In the genomic region with DNA sequence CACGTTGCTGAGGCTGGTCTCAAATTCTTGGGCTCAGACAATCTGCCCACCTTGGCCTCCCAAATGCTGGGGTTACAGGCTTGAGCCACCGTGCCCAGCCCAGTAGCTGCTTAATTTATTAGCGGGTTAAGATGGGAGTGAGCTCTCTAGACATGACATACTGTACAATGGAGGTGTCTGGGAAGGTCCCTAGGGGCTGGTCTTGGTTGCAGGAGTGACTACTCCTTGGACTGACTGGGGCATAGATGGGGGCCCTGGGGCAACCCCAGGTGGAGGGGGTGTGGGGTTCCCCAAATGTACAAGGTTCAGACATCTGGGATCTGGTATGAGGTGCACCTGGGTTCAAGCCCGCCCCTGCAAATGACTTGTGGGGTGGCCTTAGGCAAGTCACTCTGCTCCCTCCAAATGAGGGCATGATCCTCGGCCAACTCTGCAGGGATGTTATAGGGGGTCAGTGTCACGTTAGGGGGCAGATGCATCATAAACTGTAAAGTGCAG, we compare ENCODE assay signal across 19 cellular contexts. TPM values are rescaled to one million over a fixed set of nuclear protein-coding genes. Genes with fewer than 3 reads are reported as not detected.
A peak's percentile ranks its signal among the peaks of the same experiment; 100 is the strongest.
DNase-seq lines count a peak whose midpoint lies in the region; ATAC-seq and TF ChIP-seq lines count a peak whose summit lies in the region.
"Had no signal": no experiment of that assay in that cellular context is flagged by ENCODE, and none has a peak within 500 bp of the region (broad histone marks: within the 10 kb centered on the region; RNA-seq: fewer than 3 reads in every experiment).

No MANE protein-coding gene starts in this region.

- peaks cover 8% of the 10 kb centered on the region for H3K4me1 ChIP-seq in IMR-90 (ENCODE audit: control insufficient read depth, insufficient read depth, low read length)
- H3K4me1 ChIP-seq: pancreas, upper lobe of right lung had no signal

- H3K9ac ChIP-seq in IMR-90 (ENCODE audit: low read depth, low read length), result no peak overlapping the region

- no peaks in the 10 kb centered on the region for H4K20me1 ChIP-seq in IMR-90 (ENCODE audit: insufficient read depth, low read length)

- no peak for TF ChIP-seq RAD21 in IMR-90 (IDR thresholded peaks at IDR 0.05; ENCODE audit: low read length)

- H3K36me3 Mint-ChIP-seq in Calu3 (ENCODE audit: insufficient read depth, unreplicated experiment), result peaks cover 24% of the 10 kb centered on the region
- H3K36me3 Mint-ChIP-seq in activated T-helper 1 cell treated with anti-CD3 and anti-CD28 coated beads, Interleukin-12 subunit alpha, Interleukin-12 subunit beta, Interleukin-2, Interleukin-4 antibody, amounts not matched to agents 30 ng/mL and 10 ng/mL and 1 ng/mL, durations not matched to agents 14 hours and 24 hours and 36 hours (ENCODE audit: low read depth), result peaks cover 12% of the 10 kb centered on the region
- H3K36me3 Mint-ChIP-seq in memory B cell, result peaks cover 15% of the 10 kb centered on the region

- no peak overlapping the region for H3K4me2 ChIP-seq in IMR-90 (ENCODE audit: low read depth, low read length)

- 100% methylated on average over 1 of the region's 6 CpGs; no CpG with 5 or more reads in 1 of the 2 experiments for WGBS in IMR-90 (ENCODE audit: extremely low coverage in 2 of 2, insufficient read length in 1 of 2), 2 experiments

- H3K27ac Mint-ChIP-seq in Calu3 (ENCODE audit: unreplicated experiment), result peak overlapping the region; percentile 85
- peak overlapping the region; percentile 68 for H3K27ac Mint-ChIP-seq in activated T-helper 1 cell treated with anti-CD3 and anti-CD28 coated beads, Interleukin-12 subunit alpha, Interleukin-12 subunit beta, Interleukin-2, Interleukin-4 antibody, amounts not matched to agents 30 ng/mL and 10 ng/mL and 1 ng/mL, durations not matched to agents 14 hours and 24 hours and 36 hours
- H3K27ac Mint-ChIP-seq in memory B cell, result no peak overlapping the region
- H3K27ac Mint-ChIP-seq: activated naive CD4-positive, alpha-beta T cell treated with anti-CD3 and anti-CD28 coated beads, Interleukin-2, amount 10 ng/mL, durations not matched to agents 7 days and 5 days; T-cell had no signal

- in situ Hi-C loops in IMR-90 (cut with MboI; ENCODE audit: low sequenced_read_pairs), result no loop called here

- peak overlapping the region; percentile 44 for H3K4me3 Mint-ChIP-seq in Calu3 (ENCODE audit: low read depth, unreplicated experiment)
- H3K4me3 Mint-ChIP-seq in activated T-helper 1 cell treated with anti-CD3 and anti-CD28 coated beads, Interleukin-12 subunit alpha, Interleukin-12 subunit beta, Interleukin-2, Interleukin-4 antibody, amounts not matched to agents 30 ng/mL and 10 ng/mL and 1 ng/mL, durations not matched to agents 14 hours and 24 hours and 36 hours, result no peak overlapping the region
- no peak overlapping the region for H3K4me3 Mint-ChIP-seq in memory B cell
- H3K4me3 Mint-ChIP-seq: activated naive CD4-positive, alpha-beta T cell treated with anti-CD3 and anti-CD28 coated beads, Interleukin-2, amount 10 ng/mL, durations not matched to agents 7 days and 5 days; naive B cell; T-cell had no signal

- no peak overlapping the region for H3K27ac ChIP-seq in IMR-90 (ENCODE audit: insufficient read depth, low read length)
- H3K27ac ChIP-seq: pancreas, upper lobe of right lung had no signal

- no peak overlapping the region for H4K8ac ChIP-seq in IMR-90 (ENCODE audit: low read depth in 2 of 2, low read length in 2 of 2)

- no peaks in the 10 kb centered on the region for H3K36me3 ChIP-seq in IMR-90 (ENCODE audit: control insufficient read depth, insufficient read depth, low read length)
- H3K36me3 ChIP-seq: pancreas, upper lobe of right lung had no signal

- H3K27me3 Mint-ChIP-seq in Calu3 (ENCODE audit: unreplicated experiment) (no peaks in the 10 kb centered on the region), memory B cell (no peaks in the 10 kb centered on the region)
- H3K27me3 Mint-ChIP-seq in activated T-helper 1 cell treated with anti-CD3 and anti-CD28 coated beads, Interleukin-12 subunit alpha, Interleukin-12 subunit beta, Interleukin-2, Interleukin-4 antibody, amounts not matched to agents 30 ng/mL and 10 ng/mL and 1 ng/mL, durations not matched to agents 14 hours and 24 hours and 36 hours (ENCODE audit: insufficient read depth), result peaks cover 2% of the 10 kb centered on the region
- H3K27me3 Mint-ChIP-seq: activated naive CD4-positive, alpha-beta T cell treated with anti-CD3 and anti-CD28 coated beads, Interleukin-2, amount 10 ng/mL, durations not matched to agents 7 days and 5 days; naive B cell; T-cell had no signal

- H3K27me3 ChIP-seq in IMR-90 (ENCODE audit: control insufficient read depth, insufficient read depth, low read length), result no peaks in the 10 kb centered on the region
- H3K27me3 ChIP-seq: pancreas, upper lobe of right lung had no signal

- no peak overlapping the region for H3K4me3 ChIP-seq in IMR-90 (ENCODE audit: insufficient read depth, low read depth, low read length)
- H3K4me3 ChIP-seq: pancreas, upper lobe of right lung had no signal

- H3K79me1 ChIP-seq in IMR-90 (ENCODE audit: low read depth in 1 of 2, low read length in 2 of 2), result no peaks in the 10 kb centered on the region

- no peak overlapping the region for H3K4ac ChIP-seq in IMR-90 (ENCODE audit: low read depth, low read length)

- no peak overlapping the region; the same call in 1 of the 2 replicates for H2BK20ac ChIP-seq in IMR-90 (ENCODE audit: low read depth, low read length)

- BruUV-seq in Calu3 (replicated peaks; lab: Mats Ljungman, UMichigan) (no TSS peak), IMR-90 (replicated peaks; lab: Mats Ljungman, UMichigan) (no TSS peak)

- 0 out of 2 replicates have a peak overlapping the region, but pooled peaks have one; percentile 1 for H2BK120ac ChIP-seq in IMR-90 (ENCODE audit: low read depth, low read length)

- no peaks in the 10 kb centered on the region for H3K9me3 ChIP-seq in IMR-90 (ENCODE audit: control insufficient read depth, insufficient read depth, low read length)
- H3K9me3 ChIP-seq: pancreas, upper lobe of right lung had no signal

- TF ChIP-seq CTCF in Calu3 (IDR thresholded peaks at IDR 0.05; ENCODE audit: unreplicated experiment) (no peak), IMR-90 (conservative IDR thresholded peaks at IDR 0.05; ENCODE audit: low read depth, low read length) (no peak)

- H3K23ac ChIP-seq in IMR-90 (ENCODE audit: low read depth, low read length), result no peak overlapping the region

- H2AK9ac ChIP-seq in IMR-90 (replicated peaks; ENCODE audit: low read depth, low read length, poor library complexity), result peak overlapping the region; percentile 94

- no peak overlapping the region for H4K91ac ChIP-seq in IMR-90 (ENCODE audit: insufficient read depth, low read depth, low read length)

- ATAC-seq in IMR-90 (ENCODE audit: low read depth) (peak; percentile 10; the same call in 1 of the 2 replicates), memory B cell (ENCODE audit: low read depth) (peak; percentile 33), GM18870 (IDR thresholded peaks at IDR 0.05; ENCODE audit: unreplicated experiment) (no peak)
- ATAC-seq: sciatic nerve, T-cell, upper lobe of right lung had no signal

- no peak for DNase-seq in Calu3
- no peak for DNase-seq in IMR-90
- DNase-seq in activated T-helper 1 cell treated with anti-CD3 and anti-CD28 coated beads, Interleukin-12 subunit alpha, Interleukin-12 subunit beta, Interleukin-2, Interleukin-4 antibody, amounts not matched to agents 30 ng/mL and 10 ng/mL and 1 ng/mL, durations not matched to agents 14 hours and 24 hours and 36 hours (ENCODE audit: low spot score), result no peak
- no peak for DNase-seq in memory B cell (ENCODE audit: low spot score in 2 of 2)
- DNase-seq in SW480 (ENCODE audit: low spot score), result no peak
- no peak for DNase-seq in activated gamma-delta T cell (lab: John Stamatoyannopoulos, UW)
- DNase-seq in H4 (ENCODE audit: low spot score), result no peak
- DNase-seq: activated naive CD4-positive, alpha-beta T cell treated with anti-CD3 and anti-CD28 coated beads, Interleukin-2, amount 10 ng/mL, durations not matched to agents 7 days and 5 days; Kasumi-1; naive B cell; NCI-H1105; NCI-H524; SHP77; T-cell; upper lobe of right lung had no signal

- no peak overlapping the region for H3K18ac ChIP-seq in IMR-90 (ENCODE audit: low read depth, low read length)

- no peak overlapping the region for H2BK5ac ChIP-seq in IMR-90 (ENCODE audit: low read depth, low read length, poor library complexity, severe bottlenecking)

- H2AFZ ChIP-seq in IMR-90 (replicated peaks; ENCODE audit: low read length, poor library complexity), result peak overlapping the region; percentile 73

- dilution Hi-C loops in IMR-90 (cut with HindIII; ENCODE audit: low sequenced_read_pairs, unreplicated experiment), result no loop called here

- POLR2A ChIA-PET in IMR-90 (lab: Charles Lee; ENCODE audit: unreplicated experiment), result no interaction called here

- no peak overlapping the region for H4K5ac ChIP-seq in IMR-90 (ENCODE audit: low read depth, low read length)

- CTCF ChIA-PET in Calu3 (lab: Charles Lee), result no interaction called here
- CTCF ChIA-PET in IMR-90 (lab: Yijun Ruan, JAX), result no interaction called here

- H3K9me1 ChIP-seq in IMR-90 (ENCODE audit: insufficient read depth, low read length), result peaks cover 8% of the 10 kb centered on the region

- H3K56ac ChIP-seq in IMR-90 (ENCODE audit: extremely low read depth, insufficient read depth, low read length), result no peak overlapping the region

- TF ChIP-seq POLR2A in IMR-90 (IDR thresholded peaks at IDR 0.05; ENCODE audit: low read depth, low read length), result no peak

- no peak overlapping the region for H2AK5ac ChIP-seq in IMR-90 (ENCODE audit: low read depth, low read length)

- H3K4me1 Mint-ChIP-seq in Calu3 (ENCODE audit: low read depth, unreplicated experiment), result peaks cover 10% of the 10 kb centered on the region
- peaks cover 16% of the 10 kb centered on the region for H3K4me1 Mint-ChIP-seq in activated T-helper 1 cell treated with anti-CD3 and anti-CD28 coated beads, Interleukin-12 subunit alpha, Interleukin-12 subunit beta, Interleukin-2, Interleukin-4 antibody, amounts not matched to agents 30 ng/mL and 10 ng/mL and 1 ng/mL, durations not matched to agents 14 hours and 24 hours and 36 hours (ENCODE audit: low read depth)
- peaks cover 15% of the 10 kb centered on the region for H3K4me1 Mint-ChIP-seq in memory B cell

- H3K9me3 Mint-ChIP-seq in Calu3 (ENCODE audit: low read depth, unreplicated experiment), result no peaks in the 10 kb centered on the region
- H3K9me3 Mint-ChIP-seq in activated T-helper 1 cell treated with anti-CD3 and anti-CD28 coated beads, Interleukin-12 subunit alpha, Interleukin-12 subunit beta, Interleukin-2, Interleukin-4 antibody, amounts not matched to agents 30 ng/mL and 10 ng/mL and 1 ng/mL, durations not matched to agents 14 hours and 24 hours and 36 hours, result no peaks in the 10 kb centered on the region
- H3K9me3 Mint-ChIP-seq in memory B cell, result no peaks in the 10 kb centered on the region
- H3K9me3 Mint-ChIP-seq: activated naive CD4-positive, alpha-beta T cell treated with anti-CD3 and anti-CD28 coated beads, Interleukin-2, amount 10 ng/mL, durations not matched to agents 7 days and 5 days; naive B cell; T-cell had no signal

- intact Hi-C loops in Calu3 (cut with micrococcal nuclease; ENCODE audit: unreplicated experiment), result no loop called here
- intact Hi-C loops in IMR-90 (cut with micrococcal nuclease), result no loop called here
- intact Hi-C loops in activated T-helper 1 cell treated with anti-CD3 and anti-CD28 coated beads, Interleukin-12 subunit alpha, Interleukin-12 subunit beta, Interleukin-2, Interleukin-4 antibody, amounts not matched to agents 30 ng/mL and 10 ng/mL and 1 ng/mL, durations not matched to agents 14 hours and 24 hours and 36 hours (cut with micrococcal nuclease), result loop anchor here (1.0 to 2.0 kb wide), 2 partner anchors 17 to 82 kb away; partner anchors contain the start of gene HSH2D

- H2BK15ac ChIP-seq in IMR-90 (ENCODE audit: low read depth, low read length), result no peak overlapping the region

- no peak overlapping the region for H3K14ac ChIP-seq in IMR-90 (replicated peaks; ENCODE audit: low read depth, low read length)

RNA-seq across cellular contexts. Expression of gene CIB3, which starts 12.8 kb away (rescaled TPM):
- total RNA-seq in Calu3 (2022) (not detected in 2 replicates), IMR-90 (2012; rRNA removed) (not detected in 2 replicates)
- polyA plus RNA-seq in IMR-90 (2012; rRNA removed), result not detected in 2 replicates
- polyA plus RNA-seq in IMR-90 (2012; cell fraction: cytosol; rRNA removed), result not detected in 2 replicates
- polyA plus RNA-seq in IMR-90 (2012; cell fraction: nucleus; rRNA removed; ENCODE audit: low replicate concordance), result not detected in 2 replicates
- not detected in 2 replicates for total RNA-seq in activated T-helper 1 cell treated with anti-CD3 and anti-CD28 coated beads, Interleukin-12 subunit alpha, Interleukin-12 subunit beta, Interleukin-2, Interleukin-4 antibody, amounts not matched to agents 30 ng/mL and 10 ng/mL and 1 ng/mL, durations not matched to agents 14 hours and 24 hours and 36 hours
- not detected in 2 replicates for total RNA-seq in H4 (2014; rRNA removed; shearing (Covaris generic))
- total RNA-seq: Daoy, pancreas, sciatic nerve, T-cell, upper lobe of right lung had no signal
- polyA plus RNA-seq: pancreas had no signal

RNA-seq across cellular contexts. Expression of gene HSH2D, which starts 17.0 kb away (rescaled TPM):
- total RNA-seq in Calu3 (2022) (29.5 and 50.6 TPM in 2 replicates), IMR-90 (2012; rRNA removed) (not detected in 2 replicates)
- polyA plus RNA-seq in IMR-90 (2012; rRNA removed), result not detected in 2 replicates
- polyA plus RNA-seq in IMR-90 (2012; cell fraction: cytosol; rRNA removed), result not detected in 2 replicates
- polyA plus RNA-seq in IMR-90 (2012; cell fraction: nucleus; rRNA removed; ENCODE audit: low replicate concordance), result not detected in 2 replicates
- total RNA-seq in activated T-helper 1 cell treated with anti-CD3 and anti-CD28 coated beads, Interleukin-12 subunit alpha, Interleukin-12 subunit beta, Interleukin-2, Interleukin-4 antibody, amounts not matched to agents 30 ng/mL and 10 ng/mL and 1 ng/mL, durations not matched to agents 14 hours and 24 hours and 36 hours, result 32.0 and 35.2 TPM in 2 replicates
- total RNA-seq in H4 (2014; rRNA removed; shearing (Covaris generic)), result not detected in 2 replicates
- total RNA-seq: Daoy had no signal

RNA-seq across cellular contexts. Expression of gene FAM32A, which starts 24.7 kb away (rescaled TPM):
- 42.2 and 47.5 TPM in 2 replicates for total RNA-seq in Calu3 (2022)
- 99.2 and 99.5 TPM in 2 replicates for total RNA-seq in IMR-90 (2012; rRNA removed)
- polyA plus RNA-seq in IMR-90 (2012; rRNA removed), result 127 and 130 TPM in 2 replicates
- polyA plus RNA-seq in IMR-90 (2012; cell fraction: cytosol; rRNA removed), result 90.2 and 102 TPM in 2 replicates
- polyA plus RNA-seq in IMR-90 (2012; cell fraction: nucleus; rRNA removed; ENCODE audit: low replicate concordance), result 46.1 and 82.1 TPM in 2 replicates
- total RNA-seq in activated T-helper 1 cell treated with anti-CD3 and anti-CD28 coated beads, Interleukin-12 subunit alpha, Interleukin-12 subunit beta, Interleukin-2, Interleukin-4 antibody, amounts not matched to agents 30 ng/mL and 10 ng/mL and 1 ng/mL, durations not matched to agents 14 hours and 24 hours and 36 hours, result 71.6 and 72.8 TPM in 2 replicates
- total RNA-seq in H4 (2014; rRNA removed; shearing (Covaris generic)), result 230 and 257 TPM in 2 replicates

RNA-seq across cellular contexts. Expression of gene AP1M1, which starts 37.2 kb away (rescaled TPM):
- total RNA-seq in Calu3 (2022) (28.7 and 31.5 TPM in 2 replicates), IMR-90 (2012; rRNA removed) (85.1 and 85.8 TPM in 2 replicates)
- polyA plus RNA-seq in IMR-90 (2012; rRNA removed), result 97.4 and 99.1 TPM in 2 replicates
- polyA plus RNA-seq in IMR-90 (2012; cell fraction: cytosol; rRNA removed), result 70.2 and 144 TPM in 2 replicates
- polyA plus RNA-seq in IMR-90 (2012; cell fraction: nucleus; rRNA removed; ENCODE audit: low replicate concordance), result 123 and 181 TPM in 2 replicates
- total RNA-seq in activated T-helper 1 cell treated with anti-CD3 and anti-CD28 coated beads, Interleukin-12 subunit alpha, Interleukin-12 subunit beta, Interleukin-2, Interleukin-4 antibody, amounts not matched to agents 30 ng/mL and 10 ng/mL and 1 ng/mL, durations not matched to agents 14 hours and 24 hours and 36 hours, result 116 and 117 TPM in 2 replicates
- 88.8 and 95.9 TPM in 2 replicates for total RNA-seq in H4 (2014; rRNA removed; shearing (Covaris generic))

RNA-seq across cellular contexts. Expression of gene RAB8A, which starts 48.8 kb away (rescaled TPM):
- total RNA-seq in Calu3 (2022) (76.6 and 77.3 TPM in 2 replicates), IMR-90 (2012; rRNA removed) (135 and 158 TPM in 2 replicates)
- 61.8 and 64.5 TPM in 2 replicates for polyA plus RNA-seq in IMR-90 (2012; rRNA removed)
- 33.9 and 47.1 TPM in 2 replicates for polyA plus RNA-seq in IMR-90 (2012; cell fraction: cytosol; rRNA removed)
- polyA plus RNA-seq in IMR-90 (2012; cell fraction: nucleus; rRNA removed; ENCODE audit: low replicate concordance), result 24.8 and 40.7 TPM in 2 replicates
- 235 and 248 TPM in 2 replicates for total RNA-seq in activated T-helper 1 cell treated with anti-CD3 and anti-CD28 coated beads, Interleukin-12 subunit alpha, Interleukin-12 subunit beta, Interleukin-2, Interleukin-4 antibody, amounts not matched to agents 30 ng/mL and 10 ng/mL and 1 ng/mL, durations not matched to agents 14 hours and 24 hours and 36 hours
- total RNA-seq in H4 (2014; rRNA removed; shearing (Covaris generic)), result 134 and 136 TPM in 2 replicates

Comparison
In these comparisons a context has a peak if more than half of its experiments do, and no peak if none do; other contexts are left out.
1. RNA of gene HSH2D, which starts 17.0 kb away (total RNA-seq): 32.0 to 35.2 TPM in activated T-helper 1 cell treated with anti-CD3 and anti-CD28 coated beads, Interleukin-12 subunit alpha, Interleukin-12 subunit beta, Interleukin-2, Interleukin-4 antibody, amounts not matched to agents 30 ng/mL and 10 ng/mL and 1 ng/mL, durations not matched to agents 14 hours and 24 hours and 36 hours and 29.5 to 50.6 TPM in Calu3; not detected in H4 and not detected in IMR-90; every median in the first group is over 10 times any median in the second.